In the genomic region with DNA sequence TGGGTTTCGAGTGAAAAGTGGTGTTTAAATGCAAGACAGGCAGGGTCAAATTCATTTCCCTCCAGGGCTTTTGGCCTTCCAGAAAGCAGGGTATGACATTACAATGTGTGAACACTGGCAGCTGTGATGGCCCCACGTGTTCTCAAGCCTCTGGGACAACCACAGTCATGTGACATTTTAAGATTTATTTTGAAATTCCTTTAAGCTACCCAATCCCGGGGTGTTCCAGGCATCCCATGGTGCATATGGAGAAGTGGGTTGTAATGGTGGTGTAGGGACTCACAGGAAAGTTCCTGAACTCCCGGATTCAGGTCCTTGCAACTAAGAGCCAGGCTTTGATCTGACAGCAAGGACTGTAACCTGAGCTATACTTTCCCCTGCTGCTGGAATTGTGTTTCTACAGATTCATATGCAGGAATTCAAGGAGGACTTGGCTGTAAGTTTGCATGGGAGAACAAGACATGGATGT, we compare ENCODE assay signal across 16 cellular contexts. TPM values are rescaled to one million over a fixed set of nuclear protein-coding genes. Genes with fewer than 3 reads are reported as not detected.
DNase-seq lines count a peak whose midpoint lies in the region; ATAC-seq, FAIRE-seq and TF ChIP-seq lines count a peak whose summit lies in the region.
"Had no signal": no experiment of that assay in that cellular context is flagged by ENCODE, and none has a peak within 500 bp of the region (broad histone marks: within the 10 kb centered on the region; RNA-seq: fewer than 3 reads in every experiment).

No MANE protein-coding gene starts in this region.

- H3K36me3 ChIP-seq in H1 (ENCODE audit: control insufficient read depth in 2 of 4, insufficient read depth in 4 of 4, low read length in 3 of 4): no peaks in the 10 kb centered on the region

- no peak overlapping the region for H4K8ac ChIP-seq in H1 (ENCODE audit: extremely low read depth, insufficient read depth, low read length)

- H3K27ac Mint-ChIP-seq in chondrocyte (ENCODE audit: unreplicated experiment): no peak overlapping the region
- H3K27ac Mint-ChIP-seq in activated naive CD8-positive, alpha-beta T cell treated with anti-CD3 and anti-CD28 coated beads, Interleukin-2, amount 50 U/mL, for 24 hours: no peak overlapping the region
- H3K27ac Mint-ChIP-seq: activated naive CD8-positive, alpha-beta T cell treated with anti-CD3 and anti-CD28 coated beads for 36 hours; dendritic cell treated with granulocyte-macrophage colony-stimulating factor and Interleukin-4, amounts not matched to agents 40 ng/mL and 50 ng/mL, for 4 days; naive B cell; T-helper 17 cell had no signal

- H3K4me1 Mint-ChIP-seq in chondrocyte (ENCODE audit: low read depth): peaks cover 27% of the 10 kb centered on the region
- H3K4me1 Mint-ChIP-seq in activated naive CD8-positive, alpha-beta T cell treated with anti-CD3 and anti-CD28 coated beads, Interleukin-2, amount 50 U/mL, for 24 hours: peaks cover 9% of the 10 kb centered on the region
- H3K4me1 Mint-ChIP-seq: naive B cell, T-helper 17 cell had no signal

- POLR2A ChIA-PET in H1 (lab: Charles Lee; ENCODE audit: partially characterized antibody): interaction anchor here (0.9 kb wide), 1 partner anchor 12 kb away, joined by 3 read pairs; no protein-coding TSS in a partner anchor

- no peaks in the 10 kb centered on the region for H3K9me3 Mint-ChIP-seq in chondrocyte (ENCODE audit: low read depth)
- H3K9me3 Mint-ChIP-seq in activated naive CD8-positive, alpha-beta T cell treated with anti-CD3 and anti-CD28 coated beads, Interleukin-2, amount 50 U/mL, for 24 hours: peaks cover 5% of the 10 kb centered on the region
- H3K9me3 Mint-ChIP-seq: activated naive CD8-positive, alpha-beta T cell treated with anti-CD3 and anti-CD28 coated beads for 36 hours; dendritic cell treated with granulocyte-macrophage colony-stimulating factor and Interleukin-4, amounts not matched to agents 40 ng/mL and 50 ng/mL, for 4 days; naive B cell had no signal

- no peak overlapping the region for H2AK5ac ChIP-seq in H1 (ENCODE audit: low read depth, low read length)

- H3K18ac ChIP-seq in H1 (ENCODE audit: extremely low read depth, low read length): no peak overlapping the region

- DNase-seq in EH (ENCODE audit: low read depth): peak; percentile 72
- DNase-seq in M059J (ENCODE audit: low read depth): peak; percentile 84
- DNase-seq in H1 (ENCODE audit: low read depth in 1 of 2, low spot score in 2 of 2): no peak
- peak; percentile 79 for DNase-seq in left kidney (ENCODE audit: low read depth, low spot score)
- no peak for DNase-seq in NCI-H1694 (lab: John Stamatoyannopoulos, UW)
- no peak for DNase-seq in chondrocyte (ENCODE audit: low spot score)
- DNase-seq in activated naive CD8-positive, alpha-beta T cell treated with anti-CD3 and anti-CD28 coated beads, Interleukin-2, amount 50 U/mL, for 24 hours: no peak
- DNase-seq: activated naive CD8-positive, alpha-beta T cell treated with anti-CD3 and anti-CD28 coated beads for 36 hours; naive B cell; NCI-H1092; NCI-H345; stimulated activated CD4-positive, alpha-beta T cell treated with anti-CD3 and anti-CD28 coated beads, Interleukin-4, amount 100 ng/mL, for 1 hour; T-helper 17 cell had no signal

- no peak overlapping the region for H2BK120ac ChIP-seq in H1 (replicated peaks; ENCODE audit: low read depth, low read length)

- no peak overlapping the region for H2AFZ ChIP-seq in H1 (ENCODE audit: low read length)

- no peaks in the 10 kb centered on the region for H3K23me2 ChIP-seq in H1 (ENCODE audit: low read depth, low read length)

- H3K23ac ChIP-seq in H1 (ENCODE audit: insufficient read length): no peak overlapping the region

- TF ChIP-seq EP300 in H1 (IDR thresholded peaks at IDR 0.05; ENCODE audit: borderline replicate concordance in 1 of 2, low read depth in 2 of 2, low read length in 2 of 2): no peak

- peaks cover 3 to 9% of the 10 kb centered on the region in 2 experiments for H4K20me1 ChIP-seq in H1 (replicated peaks in 1 of 2; ENCODE audit: control insufficient read depth in 1 of 2, insufficient read depth in 2 of 2, low read length in 2 of 2)

- TF ChIP-seq POLR2A in H1 (IDR thresholded peaks at IDR 0.05; ENCODE audit: control extremely low read depth in 1 of 2, low read depth in 2 of 2, low read length in 2 of 2): no peak

- peaks cover 4 to 21% (median 14%) of the 10 kb centered on the region in 4 experiments for H3K4me1 ChIP-seq in H1 (replicated peaks in 1 of 4; ENCODE audit: control insufficient read depth in 3 of 4, insufficient read depth in 4 of 4, low read length in 3 of 4)

- no peak overlapping the region for H3K27ac ChIP-seq in H1 (ENCODE audit: low read depth, low read length)
- H3K27ac ChIP-seq: esophagus muscularis mucosa had no signal

- no peak overlapping the region for H2BK20ac ChIP-seq in H1 (ENCODE audit: low read length)

- 47% methylated on average over 4 of the region's 4 CpGs; no CpG with 5 or more reads in 1 of the 2 experiments for WGBS in H1 (ENCODE audit: extremely low coverage in 1 of 2, insufficient coverage in 1 of 2, insufficient read length in 1 of 2, insufficient replicate concordance in 2 of 2, low coverage in 1 of 2, low lambda C conversion rate in 2 of 2, missing lambda C conversion rate in 1 of 2), 2 experiments

- no peaks in the 10 kb centered on the region for H3K9me3 ChIP-seq in H1 (ENCODE audit: insufficient read depth in 2 of 2, low read depth in 1 of 2, low read length in 1 of 2)
- H3K9me3 ChIP-seq: esophagus muscularis mucosa had no signal

- CTCF ChIA-PET in H1 (lab: Charles Lee; ENCODE audit: partially characterized antibody): interaction anchor here (0.7 to 1.3 kb wide), 6 partner anchors 9 to 204 kb away, joined by 3 to 4 read pairs (median 3); no protein-coding TSS in a partner anchor

- peaks cover 3% of the 10 kb centered on the region; the same call in 1 of the 2 replicates for H3K79me1 ChIP-seq in H1 (ENCODE audit: low read depth, low read length)

- no peaks in the 10 kb centered on the region for H3K27me3 ChIP-seq in H1 (replicated peaks in 1 of 4; ENCODE audit: control insufficient read depth in 3 of 4, extremely low read depth in 1 of 4, insufficient read depth in 3 of 4, low read length in 3 of 4)
- H3K27me3 ChIP-seq: esophagus muscularis mucosa had no signal

- FAIRE-seq in H1 (lab: Jason Lieb, UNC): peak; percentile 84

- TF ChIP-seq RAD21 in H1 (IDR thresholded peaks at IDR 0.05 in 1 of 2, conservative IDR thresholded peaks at IDR 0.05 in 1 of 2; ENCODE audit: low read depth in 2 of 2, low read length in 2 of 2): no peak

- TF ChIP-seq CTCF in H1 (IDR thresholded peaks at IDR 0.05; ENCODE audit: control extremely low read depth in 1 of 3, insufficient read depth in 1 of 3, low read depth in 1 of 3, low read length in 3 of 3): no peak
- TF ChIP-seq CTCF in chondrocyte (IDR thresholded peaks at IDR 0.05): no peak

- H2BK15ac ChIP-seq in H1 (ENCODE audit: low read length): no peak overlapping the region

- no peak for ATAC-seq in HG02973 (IDR thresholded peaks at IDR 0.05; ENCODE audit: unreplicated experiment)
- no peak for ATAC-seq in activated naive CD8-positive, alpha-beta T cell treated with anti-CD3 and anti-CD28 coated beads, Interleukin-2, amount 50 U/mL, for 24 hours
- ATAC-seq: T-helper 17 cell had no signal

- H3K4me3 Mint-ChIP-seq in chondrocyte (ENCODE audit: unreplicated experiment): no peak overlapping the region
- no peak overlapping the region for H3K4me3 Mint-ChIP-seq in activated naive CD8-positive, alpha-beta T cell treated with anti-CD3 and anti-CD28 coated beads, Interleukin-2, amount 50 U/mL, for 24 hours
- H3K4me3 Mint-ChIP-seq: activated naive CD8-positive, alpha-beta T cell treated with anti-CD3 and anti-CD28 coated beads for 36 hours; dendritic cell treated with granulocyte-macrophage colony-stimulating factor and Interleukin-4, amounts not matched to agents 40 ng/mL and 50 ng/mL, for 4 days; naive B cell; T-helper 17 cell had no signal

- H3K14ac ChIP-seq in H1 (ENCODE audit: insufficient read length): no peak overlapping the region

- 0 out of 8 replicates have a peak overlapping the region, but pooled peaks of 1 of the 4 experiments have one; percentile 3 for H3K4me3 ChIP-seq in H1 (ENCODE audit: extremely low read depth in 1 of 4, insufficient read depth in 2 of 4, low read depth in 3 of 4, low read length in 4 of 4)
- H3K4me3 ChIP-seq: esophagus muscularis mucosa had no signal

- no peak overlapping the region for H4K91ac ChIP-seq in H1 (replicated peaks; ENCODE audit: insufficient read length, low read length)

- no peak overlapping the region for H2BK12ac ChIP-seq in H1 (ENCODE audit: low read depth, low read length)

- H3K79me2 ChIP-seq in H1 (ENCODE audit: control insufficient read depth in 1 of 2, insufficient read depth in 2 of 2, low read length in 2 of 2): no peaks in the 10 kb centered on the region

- H3K36me3 Mint-ChIP-seq in chondrocyte (ENCODE audit: low read depth): no peaks in the 10 kb centered on the region
- no peaks in the 10 kb centered on the region for H3K36me3 Mint-ChIP-seq in activated naive CD8-positive, alpha-beta T cell treated with anti-CD3 and anti-CD28 coated beads, Interleukin-2, amount 50 U/mL, for 24 hours (ENCODE audit: low read depth)
- H3K36me3 Mint-ChIP-seq: activated naive CD8-positive, alpha-beta T cell treated with anti-CD3 and anti-CD28 coated beads for 36 hours; naive B cell had no signal

- no peak overlapping the region for H3K9ac ChIP-seq in H1 (replicated peaks in 1 of 4; ENCODE audit: extremely low read depth in 1 of 4, low read depth in 3 of 4, low read length in 3 of 4)

- H3K56ac ChIP-seq in H1 (replicated peaks; ENCODE audit: insufficient read length, low read depth, low read length): no peak overlapping the region

- no peak overlapping the region for H3K4ac ChIP-seq in H1 (replicated peaks; ENCODE audit: insufficient read length, low read depth, low read length)

- no peak overlapping the region for H2BK5ac ChIP-seq in H1 (ENCODE audit: low read depth, low read length)

- H3K4me2 ChIP-seq in H1 (ENCODE audit: insufficient read depth in 1 of 2, low read depth in 2 of 2, low read length in 2 of 2): peak overlapping the region; percentile 31 to 33; a peak in 3 of 4 replicates

- H3K27me3 Mint-ChIP-seq in chondrocyte (ENCODE audit: low read depth): no peaks in the 10 kb centered on the region
- H3K27me3 Mint-ChIP-seq in activated naive CD8-positive, alpha-beta T cell treated with anti-CD3 and anti-CD28 coated beads, Interleukin-2, amount 50 U/mL, for 24 hours: no peaks in the 10 kb centered on the region
- H3K27me3 Mint-ChIP-seq: T-helper 17 cell had no signal

- H4K5ac ChIP-seq in H1 (ENCODE audit: insufficient read length, low read depth, low read length): no peak overlapping the region

RNA-seq across cellular contexts. Expression of gene INSYN2A, which starts 46.7 kb away (rescaled TPM):
- total RNA-seq in M059J (2014; rRNA removed; shearing (Covaris generic)): 0.10 and 0.79 TPM in 2 replicates
- 0.19 TPM in 2 replicates for total RNA-seq in H1 (2021; fragmentation: NEBNext Ultra II Directional; extraction: Animal tissue kit (Norgen Biotek cat#: 25700))
- polyA plus RNA-seq in H1 (2011; rRNA removed): 0.08 and 0.11 TPM in 2 replicates
- polyA plus RNA-seq in H1 (2011; cell fraction: cytosol; rRNA removed): 0.09 TPM
- 0.19 TPM for polyA plus RNA-seq in H1 (2011; cell fraction: nucleus; rRNA removed)
- 0.09 to 0.23 TPM (median 0.18 TPM) in 4 replicates for polyA plus RNA-seq in H1 (2012, experiment 1 of 2)
- not detected for polyA plus RNA-seq in H1 (2012, experiment 2 of 2)
- 0.14 TPM for polyA plus RNA-seq in H1 (2013, experiment 1 of 2)
- polyA plus RNA-seq in H1 (2013, experiment 2 of 2): 0.13 TPM
- polyA minus RNA-seq in H1 (2011; rRNA and poly(A)+ RNA removed): 0.10 and 0.22 TPM in 2 replicates
- not detected for polyA minus RNA-seq in H1 (2011; cell fraction: cytosol; rRNA and poly(A)+ RNA removed)
- polyA minus RNA-seq in H1 (2011; cell fraction: nucleus; rRNA and poly(A)+ RNA removed): not detected
- 0.10 to 0.68 TPM (median 0.13 TPM) in 3 replicates for total RNA-seq in chondrocyte
- total RNA-seq: activated naive CD8-positive, alpha-beta T cell treated with anti-CD3 and anti-CD28 coated beads for 36 hours; T-helper 17 cell had no signal

Comparison
In these comparisons a context has a peak if more than half of its experiments do, and no peak if none do; other contexts are left out.
1. DNase-seq: peak in EH (single experiment), M059J (single experiment) and left kidney (single experiment); none in H1 (0 of 2), NCI-H1694 (single experiment), chondrocyte (single experiment) and activated naive CD8-positive, alpha-beta T cell treated with anti-CD3 and anti-CD28 coated beads, Interleukin-2, amount 50 U/mL, for 24 hours (single experiment).